5 cellular contexts compared by ENCODE assay signal in the genomic region with DNA sequence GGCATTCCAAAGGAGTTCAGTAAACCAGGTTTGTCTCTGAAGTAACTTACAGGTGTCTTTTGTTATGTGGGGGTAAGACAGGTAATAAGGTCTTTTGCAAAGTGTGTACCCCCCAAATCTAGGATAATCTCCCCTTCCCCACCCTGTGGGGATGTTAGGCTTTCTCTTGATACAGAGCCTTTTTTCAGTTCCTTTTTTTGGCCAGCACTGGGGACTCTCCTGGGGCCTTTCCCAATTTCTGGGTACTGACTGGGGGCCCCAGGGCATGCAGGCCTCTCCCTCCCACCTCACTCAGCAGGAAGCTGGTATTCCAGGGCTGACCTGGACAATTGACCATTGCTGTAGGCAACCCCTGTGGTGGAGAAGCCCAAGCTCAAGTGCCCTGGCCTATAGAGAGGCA.
"Had no signal": no experiment of that assay in that cellular context is flagged by ENCODE, and none has a peak within 500 bp of the region (broad histone marks: within the 10 kb centered on the region; RNA-seq: fewer than 3 reads in every experiment).

No MANE protein-coding gene starts in this region.

- H3K4me3 ChIP-seq: GM23338, K562 had no signal

- DNase-seq: H9, HCEC 1CT, IMR-90 had no signal

- H3K27ac Mint-ChIP-seq: GM23338 had no signal

- H3K4me3 Mint-ChIP-seq: GM23338, H9 had no signal

- H3K9me3 Mint-ChIP-seq: GM23338, H9 had no signal
